8 cellular contexts compared by ENCODE assay signal in the genomic region with DNA sequence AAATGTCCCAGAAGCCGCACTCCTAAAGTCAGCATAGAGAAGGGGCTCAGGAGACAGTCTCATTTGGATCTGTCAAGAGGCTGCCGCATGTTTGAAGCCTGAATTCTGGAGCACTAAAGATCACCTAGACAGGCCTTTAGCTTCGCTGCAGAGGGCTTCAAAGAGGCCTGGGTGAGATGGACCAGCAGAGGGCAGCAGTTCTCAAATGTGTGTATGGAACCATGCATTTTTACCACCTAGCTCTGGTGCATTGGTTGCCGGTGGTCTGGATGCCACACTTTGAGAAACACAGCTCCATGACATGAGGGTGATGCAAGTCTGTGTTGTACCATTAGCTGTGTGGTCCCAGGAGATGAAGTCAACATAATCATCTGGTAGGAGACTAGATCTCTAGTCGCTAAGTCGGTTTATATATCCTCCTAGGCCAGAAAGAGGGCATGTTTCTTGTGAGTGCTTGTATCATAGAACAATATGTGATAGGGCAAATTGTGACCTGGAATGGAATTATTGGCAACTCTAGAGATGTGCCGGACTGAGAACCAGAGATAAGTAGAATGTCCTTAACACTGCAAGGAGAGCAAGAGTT.
DNase-seq lines count a peak whose midpoint lies in the region; ATAC-seq and TF ChIP-seq lines count a peak whose summit lies in the region.

No MANE protein-coding gene starts in this region.

- H3K36me3 ChIP-seq in HEK293 (ENCODE audit: control insufficient read depth in 2 of 2, insufficient read depth in 1 of 2, low read length in 2 of 2) = no peaks in the 10 kb centered on the region

- TF ChIP-seq CTCF in HEK293 (tag by site-specific recombination; IDR thresholded peaks at IDR 0.05) = peak; percentile 81

- no peak for ATAC-seq in HG03442 (IDR thresholded peaks at IDR 0.05; ENCODE audit: unreplicated experiment)

- CTCF ChIA-PET in HEK293 (lab: Yijun Ruan, JAX) = interaction anchor here (0.5 to 9.8 kb wide), 64 partner anchors 9 to 1719 kb away, joined by 3 to 121 read pairs (median 5); partner anchors contain the start of genes ACOT13, ALDH5A1, KIAA0319 and TDP2

- H3K27ac ChIP-seq in HEK293 (ENCODE audit: extremely low read depth, low read depth, low read length) = no peak overlapping the region

- POLR2A ChIA-PET in HEK293 (lab: Yijun Ruan, JAX) = interaction anchor here (1.0 to 1.1 kb wide), 2 partner anchors 22 to 86 kb away, joined by 3 to 7 read pairs; partner anchors contain the start of genes ACOT13 and TDP2

- no peaks in the 10 kb centered on the region for H3K9me3 ChIP-seq in HEK293 (ENCODE audit: control insufficient read depth, insufficient read depth, low read depth, low read length)

- peaks cover 12% of the 10 kb centered on the region for H3K4me1 ChIP-seq in HEK293 (ENCODE audit: control insufficient read depth, insufficient read depth, low read length)

- H3K4me3 ChIP-seq in HEK293 (ENCODE audit: low read depth, low read length) (no peak overlapping the region), skeletal muscle cell (ENCODE audit: low read depth, low read length) (no peak overlapping the region)

- DNase-seq in ELF-1 (ENCODE audit: low read depth, low spot score) = peak; percentile 81
- peak; percentile 52 for DNase-seq in NCI-H128 (lab: John Stamatoyannopoulos, UW; ENCODE audit: unreplicated experiment)
- DNase-seq in T-helper 2 cell = peak; percentile 28 to 71 (median 61)
- DNase-seq in amygdala (lab: John Stamatoyannopoulos, UW) = peak in 47 of 56 donors; percentile 2 to 84 (median 35)
- peak; percentile 42 to 49 for DNase-seq in hippocampal formation (lab: John Stamatoyannopoulos, UW)
- DNase-seq in skeletal muscle cell (ENCODE audit: low read depth) = peak; percentile 5

TF ChIP-seq in HEK293, 187 proteins besides CTCF, POLR2A, EP300 and RAD21:
- no peak for TF ChIP-seq KLF10 (tag by site-specific recombination; IDR thresholded peaks at IDR 0.05)
- TF ChIP-seq ZSCAN30 (tag by site-specific recombination; IDR thresholded peaks at IDR 0.05) = peak; percentile 98
- TF ChIP-seq ZNF660 (tag by site-specific recombination; IDR thresholded peaks at IDR 0.05) = 0 out of 2 replicates have a peak, but pooled peaks have one; percentile 15
- TF ChIP-seq ZNF654 (tag by site-specific recombination; IDR thresholded peaks at IDR 0.05; ENCODE audit: low read depth) = peak; percentile 67
- TF ChIP-seq, protein P1, sequence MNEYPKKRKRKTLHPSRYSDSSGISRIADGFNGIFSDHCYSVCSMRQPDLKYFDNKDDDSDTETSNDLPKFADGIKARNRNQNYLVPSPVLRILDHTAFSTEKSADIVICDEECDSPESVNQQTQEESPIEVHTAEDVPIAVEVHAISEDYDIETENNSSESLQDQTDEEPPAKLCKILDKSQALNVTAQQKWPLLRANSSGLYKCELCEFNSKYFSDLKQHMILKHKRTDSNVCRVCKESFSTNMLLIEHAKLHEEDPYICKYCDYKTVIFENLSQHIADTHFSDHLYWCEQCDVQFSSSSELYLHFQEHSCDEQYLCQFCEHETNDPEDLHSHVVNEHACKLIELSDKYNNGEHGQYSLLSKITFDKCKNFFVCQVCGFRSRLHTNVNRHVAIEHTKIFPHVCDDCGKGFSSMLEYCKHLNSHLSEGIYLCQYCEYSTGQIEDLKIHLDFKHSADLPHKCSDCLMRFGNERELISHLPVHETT (tag by site-specific recombination; IDR thresholded peaks at IDR 0.05) = no peak
- no peak for TF ChIP-seq SP7 (tag by site-specific recombination; IDR thresholded peaks at IDR 0.05)
- TF ChIP-seq ZNF248 (tag by site-specific recombination; IDR thresholded peaks at IDR 0.05) = no peak
- TF ChIP-seq SCRT2 (tag by site-specific recombination; IDR thresholded peaks at IDR 0.05) = no peak
- no peak for TF ChIP-seq REPIN1 (tag by site-specific recombination; IDR thresholded peaks at IDR 0.05; ENCODE audit: low read depth)
- 0 out of 2 replicates have a peak, but pooled peaks have one; percentile 21 for TF ChIP-seq ZBTB17 (tag by site-specific recombination; IDR thresholded peaks at IDR 0.05)
- no peak for TF ChIP-seq ZNF610 (tag by site-specific recombination; IDR thresholded peaks at IDR 0.05; ENCODE audit: borderline replicate concordance)
- no peak for TF ChIP-seq ZNF433 (tag by site-specific recombination; IDR thresholded peaks at IDR 0.05; ENCODE audit: low read depth)
- TF ChIP-seq ZBTB48 (tag by site-specific recombination; IDR thresholded peaks at IDR 0.05) = no peak
- TF ChIP-seq, protein P2, sequence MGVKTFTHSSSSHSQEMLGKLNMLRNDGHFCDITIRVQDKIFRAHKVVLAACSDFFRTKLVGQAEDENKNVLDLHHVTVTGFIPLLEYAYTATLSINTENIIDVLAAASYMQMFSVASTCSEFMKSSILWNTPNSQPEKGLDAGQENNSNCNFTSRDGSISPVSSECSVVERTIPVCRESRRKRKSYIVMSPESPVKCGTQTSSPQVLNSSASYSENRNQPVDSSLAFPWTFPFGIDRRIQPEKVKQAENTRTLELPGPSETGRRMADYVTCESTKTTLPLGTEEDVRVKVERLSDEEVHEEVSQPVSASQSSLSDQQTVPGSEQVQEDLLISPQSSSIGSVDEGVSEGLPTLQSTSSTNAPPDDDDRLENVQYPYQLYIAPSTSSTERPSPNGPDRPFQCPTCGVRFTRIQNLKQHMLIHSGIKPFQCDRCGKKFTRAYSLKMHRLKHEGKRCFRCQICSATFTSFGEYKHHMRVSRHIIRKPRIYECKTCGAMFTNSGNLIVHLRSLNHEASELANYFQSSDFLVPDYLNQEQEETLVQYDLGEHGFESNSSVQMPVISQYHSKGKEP (tag by site-specific recombination; IDR thresholded peaks at IDR 0.05) = peak; percentile 90
- TF ChIP-seq ZNF214 (tag by site-specific recombination; IDR thresholded peaks at IDR 0.05; ENCODE audit: borderline replicate concordance) = no peak
- no peak for TF ChIP-seq ZNF311 (tag by site-specific recombination; IDR thresholded peaks at IDR 0.05; ENCODE audit: borderline replicate concordance)
- TF ChIP-seq ZNF600 (tag by site-specific recombination; IDR thresholded peaks at IDR 0.05) = peak; percentile 74
- TF ChIP-seq ZNF510 (tag by site-specific recombination; IDR thresholded peaks at IDR 0.05; ENCODE audit: insufficient replicate concordance) = no peak
- no peak for TF ChIP-seq ZNF558 (tag by site-specific recombination; IDR thresholded peaks at IDR 0.05)
- no peak for TF ChIP-seq ZNF24 (tag by site-specific recombination; IDR thresholded peaks at IDR 0.05)
- TF ChIP-seq, protein P3, sequence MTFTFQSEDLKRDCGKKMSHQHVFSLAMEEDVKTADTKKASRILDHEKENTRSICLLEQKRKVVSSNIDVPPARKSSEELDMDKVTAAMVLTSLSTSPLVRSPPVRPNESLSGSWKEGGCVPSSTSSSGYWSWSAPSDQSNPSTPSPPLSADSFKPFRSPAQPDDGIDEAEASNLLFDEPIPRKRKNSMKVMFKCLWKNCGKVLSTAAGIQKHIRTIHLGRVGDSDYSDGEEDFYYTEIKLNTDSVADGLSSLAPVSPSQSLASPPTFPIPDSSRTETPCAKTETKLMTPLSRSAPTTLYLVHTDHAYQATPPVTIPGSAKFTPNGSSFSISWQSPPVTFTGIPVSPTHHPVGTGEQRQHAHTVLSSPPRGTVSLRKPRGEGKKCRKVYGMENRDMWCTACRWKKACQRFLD (tag by site-specific recombination; IDR thresholded peaks at IDR 0.05) = no peak
- TF ChIP-seq TCF7L2 (IDR thresholded peaks at IDR 0.05; ENCODE audit: borderline replicate concordance, low read depth, low read length) = no peak

Comparison
In these comparisons a context has a peak if more than half of its experiments do, and no peak if none do; other contexts are left out.
1. DNase-seq: peak in every context shown above with its lines; median percentile 81 in ELF-1; 61 in T-helper 2 cell; 52 in NCI-H128; 46 in hippocampal formation; 35 in amygdala; 5 in skeletal muscle cell.